In genomic region chr7:55104707-55105433, GRCh38 we compare ENCODE assay signal across 19 cellular contexts.
DNase-seq lines count a peak whose midpoint lies in the region; ATAC-seq, FAIRE-seq and TF ChIP-seq lines count a peak whose summit lies in the region.
"Had no signal": no experiment of that assay in that cellular context is flagged by ENCODE, and none has a peak within 500 bp of the region (broad histone marks: within the 10 kb centered on the region; RNA-seq: fewer than 3 reads in every experiment).

No MANE protein-coding gene starts in this region.

- peak overlapping the region; percentile 53 for H3K9ac ChIP-seq in astrocyte (ENCODE audit: low read length)

- H3K27ac Mint-ChIP-seq in HFFc6 (peak overlapping the region; percentile 64), astrocyte (ENCODE audit: unreplicated experiment) (peak overlapping the region; percentile 51), T-helper 17 cell (no peak overlapping the region)
- H3K27ac Mint-ChIP-seq: activated naive CD4-positive, alpha-beta T cell treated with anti-CD3 and anti-CD28 coated beads for 36 hours; CD8-positive, alpha-beta T cell; dendritic cell treated with granulocyte-macrophage colony-stimulating factor and Interleukin-4, amounts not matched to agents 40 ng/mL and 50 ng/mL, for 4 days had no signal

- H3K27ac ChIP-seq in astrocyte (ENCODE audit: low read depth, low read length) (peak overlapping the region; percentile 55), psoas muscle (no peak overlapping the region)
- H3K27ac ChIP-seq: brain microvascular endothelial cell, stomach, upper lobe of right lung had no signal

- H3K9me3 ChIP-seq in astrocyte (ENCODE audit: insufficient read depth, low read depth, low read length), result no peaks in the 10 kb centered on the region
- H3K9me3 ChIP-seq in T-helper 17 cell (ENCODE audit: control insufficient read depth, low read length, poor library complexity, severe bottlenecking), result no peaks in the 10 kb centered on the region
- no peaks in the 10 kb centered on the region for H3K9me3 ChIP-seq in psoas muscle
- H3K9me3 ChIP-seq: stomach, upper lobe of right lung had no signal

- H3K4me1 Mint-ChIP-seq in HFFc6 (ENCODE audit: low read depth) (peaks cover 97% of the 10 kb centered on the region), astrocyte (ENCODE audit: low read depth, unreplicated experiment) (peaks cover 57% of the 10 kb centered on the region), T-helper 17 cell (peaks cover 5% of the 10 kb centered on the region)

- H2AFZ ChIP-seq in astrocyte (ENCODE audit: low read depth, low read length), result no peak overlapping the region

- WGBS in psoas muscle, 3 donors, result 55 to 75% (median 60%) methylated on average over 3 of the region's 3 CpGs

- peaks cover 78% of the 10 kb centered on the region for H3K79me2 ChIP-seq in astrocyte (ENCODE audit: insufficient read depth, low read length)

- H3K4me2 ChIP-seq in astrocyte (ENCODE audit: low read length), result peak overlapping the region; percentile 66

- H3K27me3 ChIP-seq in astrocyte (ENCODE audit: insufficient read depth, low read length) (no peaks in the 10 kb centered on the region), psoas muscle (ENCODE audit: insufficient read depth in 3 of 3, low read length in 2 of 3) (no peaks in the 10 kb centered on the region)
- H3K27me3 ChIP-seq: brain microvascular endothelial cell, stomach, upper lobe of right lung had no signal

- H3K4me3 ChIP-seq in AG10803 (ENCODE audit: low read length) (no peak overlapping the region), astrocyte (ENCODE audit: insufficient read depth, low read depth, low read length) (no peak overlapping the region), psoas muscle (no peak overlapping the region)
- H3K4me3 ChIP-seq: stomach, upper lobe of right lung had no signal

- intact Hi-C loops in psoas muscle (cut with DNase I), result no loop called here

- FAIRE-seq in astrocyte (lab: Jason Lieb, UNC), result peak; percentile 47

- peak; percentile 62 for DNase-seq in AG10803 (ENCODE audit: low read depth)
- DNase-seq in HFFc6, result peak; percentile 12
- peak; percentile 89 for DNase-seq in astrocyte (ENCODE audit: low read depth)
- peak; percentile 59 for DNase-seq in glomerular visceral epithelial cell (ENCODE audit: extremely low spot score)
- no peak for DNase-seq in T-helper 17 cell
- DNase-seq in psoas muscle, result no peak
- DNase-seq in GOT3 (lab: John Stamatoyannopoulos, UW), result no peak
- DNase-seq in AG08396 (ENCODE audit: low spot score), result no peak
- DNase-seq: activated CD4-positive, alpha-beta T cell treated with anti-CD3 and anti-CD28 coated beads, Interleukin-2, amount 50 U/mL, for 48 hours; activated naive CD4-positive, alpha-beta T cell treated with anti-CD3 and anti-CD28 coated beads for 36 hours; activated T-cell treated with anti-CD3 and anti-CD28 coated beads for 4 hours; brain microvascular endothelial cell; CD8-positive, alpha-beta T cell; NCI-H1436 treated with DMSO at 0.1 percent for 48 hours; stimulated activated CD4-positive, alpha-beta T cell treated with anti-CD3 and anti-CD28 coated beads, Interleukin-1b, Interleukin-23, amount 100 ng/mL, for 48 hours; stomach; upper lobe of right lung had no signal

- H3K4me3 Mint-ChIP-seq in HFFc6, result no peak overlapping the region
- peak overlapping the region; percentile 11 for H3K4me3 Mint-ChIP-seq in astrocyte (ENCODE audit: unreplicated experiment)
- no peak overlapping the region for H3K4me3 Mint-ChIP-seq in T-helper 17 cell
- H3K4me3 Mint-ChIP-seq: activated naive CD4-positive, alpha-beta T cell treated with anti-CD3 and anti-CD28 coated beads for 36 hours; CD8-positive, alpha-beta T cell; dendritic cell treated with granulocyte-macrophage colony-stimulating factor and Interleukin-4, amounts not matched to agents 40 ng/mL and 50 ng/mL, for 4 days had no signal

- H3K9me3 Mint-ChIP-seq in HFFc6, result no peaks in the 10 kb centered on the region
- H3K9me3 Mint-ChIP-seq in astrocyte (ENCODE audit: unreplicated experiment), result no peaks in the 10 kb centered on the region
- H3K9me3 Mint-ChIP-seq: activated naive CD4-positive, alpha-beta T cell treated with anti-CD3 and anti-CD28 coated beads for 36 hours; CD8-positive, alpha-beta T cell; dendritic cell treated with granulocyte-macrophage colony-stimulating factor and Interleukin-4, amounts not matched to agents 40 ng/mL and 50 ng/mL, for 4 days had no signal

- H4K20me1 ChIP-seq in astrocyte (ENCODE audit: insufficient read depth, low read length), result peaks cover 49% of the 10 kb centered on the region

- H3K4me1 ChIP-seq in astrocyte (ENCODE audit: insufficient read depth, low read length), result peaks cover 50% of the 10 kb centered on the region
- H3K4me1 ChIP-seq in psoas muscle, result peaks cover 56% of the 10 kb centered on the region

- H3K36me3 Mint-ChIP-seq in HFFc6 (ENCODE audit: low read depth) (peaks cover 13% of the 10 kb centered on the region), astrocyte (ENCODE audit: low read depth, unreplicated experiment) (no peaks in the 10 kb centered on the region), T-helper 17 cell (ENCODE audit: low read depth) (no peaks in the 10 kb centered on the region)
- H3K36me3 Mint-ChIP-seq: CD8-positive, alpha-beta T cell had no signal

- ATAC-seq in T-helper 17 cell (no peak), psoas muscle (no peak)
- ATAC-seq: CD8-positive, alpha-beta T cell; sciatic nerve; upper lobe of right lung had no signal

- TF ChIP-seq CTCF in AG10803 (conservative IDR thresholded peaks at IDR 0.05; ENCODE audit: low read length), result no peak
- TF ChIP-seq CTCF in HFFc6 (IDR thresholded peaks at IDR 0.05), result no peak
- TF ChIP-seq CTCF in astrocyte (IDR thresholded peaks at IDR 0.05; ENCODE audit: insufficient read depth, low read depth, low read length), result no peak
- TF ChIP-seq CTCF in psoas muscle (IDR thresholded peaks at IDR 0.05), result no peak

- H3K27me3 Mint-ChIP-seq in HFFc6 (ENCODE audit: insufficient read depth) (0 out of 2 replicates have a peak, but pooled peaks cover 3% of the 10 kb centered on the region), astrocyte (ENCODE audit: low read depth, unreplicated experiment) (peaks cover 3% of the 10 kb centered on the region), T-helper 17 cell (peaks cover 65% of the 10 kb centered on the region)
- H3K27me3 Mint-ChIP-seq: dendritic cell treated with granulocyte-macrophage colony-stimulating factor and Interleukin-4, amounts not matched to agents 40 ng/mL and 50 ng/mL, for 4 days had no signal

- H3K36me3 ChIP-seq in astrocyte (ENCODE audit: insufficient read depth, low read length), result no peaks in the 10 kb centered on the region
- no peaks in the 10 kb centered on the region for H3K36me3 ChIP-seq in psoas muscle (ENCODE audit: insufficient read depth in 1 of 2, low read depth in 1 of 2)
- H3K36me3 ChIP-seq: stomach, upper lobe of right lung had no signal

Comparison
In these comparisons a context has a peak if more than half of its experiments do, and no peak if none do; other contexts are left out.
1. DNase-seq: peak in AG10803 (single experiment), HFFc6 (single experiment), astrocyte (single experiment) and glomerular visceral epithelial cell (single experiment); none in T-helper 17 cell (0 of 3), psoas muscle (0 of 2), GOT3 (single experiment) and AG08396 (single experiment).